Comparison of ENCODE assay signal across 20 cellular contexts in genomic region chr2:240974771-240975572, GRCh38. TPM values are rescaled to one million over a fixed set of nuclear protein-coding genes. Genes with fewer than 3 reads are reported as not detected.
DNase-seq lines count a peak whose midpoint lies in the region; ATAC-seq and TF ChIP-seq lines count a peak whose summit lies in the region.
"Had no signal": no experiment of that assay in that cellular context is flagged by ENCODE, and none has a peak within 500 bp of the region (broad histone marks: within the 10 kb centered on the region; RNA-seq: fewer than 3 reads in every experiment).

No MANE protein-coding gene starts in this region.

- H3K79me1 ChIP-seq in H9 (ENCODE audit: insufficient read depth, low read depth, low read length, poor library complexity, severe bottlenecking), result no peaks in the 10 kb centered on the region

- H3K79me2 ChIP-seq in GM23248 (ENCODE audit: insufficient read depth) (no peaks in the 10 kb centered on the region), PC-9 (ENCODE audit: low read depth) (no peaks in the 10 kb centered on the region), H9 (ENCODE audit: insufficient read depth, low read length) (no peaks in the 10 kb centered on the region)

- no peak overlapping the region for H2AFZ ChIP-seq in GM23248
- no peak overlapping the region for H2AFZ ChIP-seq in PC-9
- no peak overlapping the region for H2AFZ ChIP-seq in H9 (ENCODE audit: low read length)

- peak overlapping the region; percentile 17 for H3K4me3 Mint-ChIP-seq in activated naive CD4-positive, alpha-beta T cell treated with anti-CD3 and anti-CD28 coated beads, Interleukin-2, amount 10 ng/mL, durations not matched to agents 7 days and 5 days
- H3K4me3 Mint-ChIP-seq in activated T-helper 1 cell treated with anti-CD3 and anti-CD28 coated beads, Interleukin-12 subunit alpha, Interleukin-12 subunit beta, Interleukin-2, Interleukin-4 antibody, amounts not matched to agents 30 ng/mL and 10 ng/mL and 1 ng/mL, durations not matched to agents 14 hours and 24 hours and 36 hours, result peak overlapping the region; percentile 23
- H3K4me3 Mint-ChIP-seq in naive thymus-derived CD4-positive, alpha-beta T cell, result peak overlapping the region in 7 of 10 donors; percentile 4 to 76 (median 42)
- no peak overlapping the region for H3K4me3 Mint-ChIP-seq in H9

- H3K23ac ChIP-seq in H9 (ENCODE audit: insufficient read length, low read depth, low read length), result no peak overlapping the region

- ATAC-seq in naive thymus-derived CD4-positive, alpha-beta T cell, result peak; percentile 74
- ATAC-seq: gastrocnemius medialis, sciatic nerve had no signal

- H3K4me1 ChIP-seq in GM23248 (ENCODE audit: insufficient read depth) (peaks cover 17% of the 10 kb centered on the region), PC-9 (replicated peaks; ENCODE audit: insufficient read depth) (no peaks in the 10 kb centered on the region), H9 (ENCODE audit: insufficient read depth, low read length) (no peaks in the 10 kb centered on the region)
- H3K4me1 ChIP-seq in naive thymus-derived CD4-positive, alpha-beta T cell (ENCODE audit: control insufficient read depth in 2 of 2, insufficient read depth in 2 of 2, low read length in 2 of 2), result no peaks in the 10 kb centered on the region
- H3K4me1 ChIP-seq: gastrocnemius medialis had no signal

- no peak overlapping the region for H2BK15ac ChIP-seq in H9 (ENCODE audit: low read depth, low read length)

- no peak overlapping the region for H3K56ac ChIP-seq in H9 (ENCODE audit: insufficient read length, low read depth, low read length)

- peak overlapping the region; percentile 89 for H3K27ac Mint-ChIP-seq in activated naive CD4-positive, alpha-beta T cell treated with anti-CD3 and anti-CD28 coated beads, Interleukin-2, amount 10 ng/mL, durations not matched to agents 7 days and 5 days
- H3K27ac Mint-ChIP-seq in activated T-helper 1 cell treated with anti-CD3 and anti-CD28 coated beads, Interleukin-12 subunit alpha, Interleukin-12 subunit beta, Interleukin-2, Interleukin-4 antibody, amounts not matched to agents 30 ng/mL and 10 ng/mL and 1 ng/mL, durations not matched to agents 14 hours and 24 hours and 36 hours, result peak overlapping the region; percentile 72
- peak overlapping the region in 7 of 9 donors; percentile 0 to 88 (median 63) for H3K27ac Mint-ChIP-seq in naive thymus-derived CD4-positive, alpha-beta T cell
- no peak overlapping the region; a peak in 1 of 7 replicates for H3K27ac Mint-ChIP-seq in H9

- peaks cover 21% of the 10 kb centered on the region for H3K4me1 Mint-ChIP-seq in activated naive CD4-positive, alpha-beta T cell treated with anti-CD3 and anti-CD28 coated beads, Interleukin-2, amount 10 ng/mL, durations not matched to agents 7 days and 5 days
- H3K4me1 Mint-ChIP-seq in activated T-helper 1 cell treated with anti-CD3 and anti-CD28 coated beads, Interleukin-12 subunit alpha, Interleukin-12 subunit beta, Interleukin-2, Interleukin-4 antibody, amounts not matched to agents 30 ng/mL and 10 ng/mL and 1 ng/mL, durations not matched to agents 14 hours and 24 hours and 36 hours (ENCODE audit: low read depth), result peaks cover 29% of the 10 kb centered on the region
- H3K4me1 Mint-ChIP-seq in naive thymus-derived CD4-positive, alpha-beta T cell, result peaks cover 6 to 25% (median 8%) of the 10 kb centered on the region in 7 donors
- H3K4me1 Mint-ChIP-seq in H9, result no peaks in the 10 kb centered on the region

- H3K18ac ChIP-seq in H9 (ENCODE audit: insufficient read length, low read depth, low read length), result no peak overlapping the region

- intact Hi-C loops in activated T-helper 1 cell treated with anti-CD3 and anti-CD28 coated beads, Interleukin-12 subunit alpha, Interleukin-12 subunit beta, Interleukin-2, Interleukin-4 antibody, amounts not matched to agents 30 ng/mL and 10 ng/mL and 1 ng/mL, durations not matched to agents 14 hours and 24 hours and 36 hours (cut with micrococcal nuclease), result no loop called here
- intact Hi-C loops in naive thymus-derived CD4-positive, alpha-beta T cell (cut with micrococcal nuclease), result no loop called here
- intact Hi-C loops in PC-9 (cut with micrococcal nuclease; ENCODE audit: unreplicated experiment), result no loop called here

- H3K27ac ChIP-seq in GM23248 (no peak overlapping the region), PC-9 (no peak overlapping the region), H9 (ENCODE audit: insufficient read length, low read depth, low read length) (no peak overlapping the region)
- no peak overlapping the region for H3K27ac ChIP-seq in naive thymus-derived CD4-positive, alpha-beta T cell (ENCODE audit: low read depth, low read length)
- H3K27ac ChIP-seq: coronary artery, gastrocnemius medialis, HL-60 had no signal

- H3T11ph ChIP-seq in H9 (ENCODE audit: low read length), result no peak overlapping the region

- no TSS peak for BruUV-seq in PC-9 (replicated peaks; lab: Mats Ljungman, UMichigan)

- no peaks in the 10 kb centered on the region for H3F3A ChIP-seq in GM23248 (ENCODE audit: insufficient read depth)
- H3F3A ChIP-seq in PC-9 (ENCODE audit: insufficient read depth, low read depth), result no peaks in the 10 kb centered on the region

- POLR2A ChIA-PET in naive thymus-derived CD4-positive, alpha-beta T cell (lab: Charles Lee), result no interaction called here
- POLR2A ChIA-PET in PC-9 (lab: Charles Lee; ENCODE audit: unreplicated experiment), result no interaction called here

- no peak overlapping the region for H2BK12ac ChIP-seq in H9 (ENCODE audit: insufficient read length, low read depth, low read length)

- no peaks in the 10 kb centered on the region for H3K9me3 Mint-ChIP-seq in activated naive CD4-positive, alpha-beta T cell treated with anti-CD3 and anti-CD28 coated beads, Interleukin-2, amount 10 ng/mL, durations not matched to agents 7 days and 5 days
- H3K9me3 Mint-ChIP-seq in activated T-helper 1 cell treated with anti-CD3 and anti-CD28 coated beads, Interleukin-12 subunit alpha, Interleukin-12 subunit beta, Interleukin-2, Interleukin-4 antibody, amounts not matched to agents 30 ng/mL and 10 ng/mL and 1 ng/mL, durations not matched to agents 14 hours and 24 hours and 36 hours, result no peaks in the 10 kb centered on the region
- peaks cover 0 to 7% (median 0%) of the 10 kb centered on the region in 11 donors for H3K9me3 Mint-ChIP-seq in naive thymus-derived CD4-positive, alpha-beta T cell
- H3K9me3 Mint-ChIP-seq in H9, result no peaks in the 10 kb centered on the region

- H3K4me2 ChIP-seq in GM23248 (ENCODE audit: unreplicated experiment) (no peak overlapping the region), PC-9 (no peak overlapping the region), H9 (ENCODE audit: insufficient read depth, insufficient read length, low read length) (no peak overlapping the region)

- H3K9me2 ChIP-seq in GM23248 (ENCODE audit: insufficient read depth) (no peaks in the 10 kb centered on the region), PC-9 (ENCODE audit: insufficient read depth) (no peaks in the 10 kb centered on the region)

- H4K5ac ChIP-seq in H9 (ENCODE audit: insufficient read length, low read depth, low read length), result no peak overlapping the region

- H4K8ac ChIP-seq in H9 (replicated peaks; ENCODE audit: insufficient read length, low read depth, low read length), result no peak overlapping the region

- H3K9me3 ChIP-seq in GM23248 (ENCODE audit: low read depth) (no peaks in the 10 kb centered on the region), PC-9 (ENCODE audit: insufficient read depth, low read depth) (no peaks in the 10 kb centered on the region), H9 (ENCODE audit: control insufficient read depth, low read depth, low read length) (no peaks in the 10 kb centered on the region)
- no peaks in the 10 kb centered on the region for H3K9me3 ChIP-seq in naive thymus-derived CD4-positive, alpha-beta T cell (ENCODE audit: control insufficient read depth in 2 of 3, low read length in 3 of 3)
- H3K9me3 ChIP-seq: gastrocnemius medialis had no signal

- no peak overlapping the region for H2AK5ac ChIP-seq in H9 (ENCODE audit: insufficient read length, low read length)

- H4K91ac ChIP-seq in H9 (ENCODE audit: insufficient read length, low read depth, low read length), result no peak overlapping the region

- H3K36me3 Mint-ChIP-seq in activated naive CD4-positive, alpha-beta T cell treated with anti-CD3 and anti-CD28 coated beads, Interleukin-2, amount 10 ng/mL, durations not matched to agents 7 days and 5 days, result no peaks in the 10 kb centered on the region
- H3K36me3 Mint-ChIP-seq in activated T-helper 1 cell treated with anti-CD3 and anti-CD28 coated beads, Interleukin-12 subunit alpha, Interleukin-12 subunit beta, Interleukin-2, Interleukin-4 antibody, amounts not matched to agents 30 ng/mL and 10 ng/mL and 1 ng/mL, durations not matched to agents 14 hours and 24 hours and 36 hours (ENCODE audit: low read depth), result no peaks in the 10 kb centered on the region
- peaks cover 0 to 5% (median 0%) of the 10 kb centered on the region in 5 donors for H3K36me3 Mint-ChIP-seq in naive thymus-derived CD4-positive, alpha-beta T cell
- no peaks in the 10 kb centered on the region; a peak in 1 of 7 replicates for H3K36me3 Mint-ChIP-seq in H9 (ENCODE audit: insufficient read depth in 1 of 3, low read depth in 3 of 3)

- 67 to 68% methylated on average over 10 of the region's 10 CpGs for WGBS in GM23248 (ENCODE audit: low coverage in 1 of 2, low lambda C conversion rate in 2 of 2, missing lambda C conversion rate in 2 of 2), 2 experiments
- WGBS in H9 (ENCODE audit: extremely low coverage, insufficient read length, low lambda C conversion rate), result no CpG with 5 or more reads among the region's 10 CpGs

- H3K4ac ChIP-seq in H9 (ENCODE audit: low read depth, low read length), result no peak overlapping the region

- no peak overlapping the region for H2BK5ac ChIP-seq in H9 (ENCODE audit: insufficient read length, low read length)

- H2BK120ac ChIP-seq in H9 (ENCODE audit: low read depth, low read length, poor library complexity, severe bottlenecking), result no peak overlapping the region

- no peak overlapping the region for H2BK20ac ChIP-seq in H9 (ENCODE audit: low read depth, low read length, poor library complexity, severe bottlenecking)

- H3K27me3 ChIP-seq in GM23248 (replicated peaks; ENCODE audit: insufficient read depth) (peaks cover 4% of the 10 kb centered on the region; the same call in 1 of the 2 replicates), PC-9 (ENCODE audit: insufficient read depth, low read depth) (peaks cover 49% of the 10 kb centered on the region), H9 (ENCODE audit: insufficient read depth, low read length) (no peaks in the 10 kb centered on the region)
- H3K27me3 ChIP-seq in naive thymus-derived CD4-positive, alpha-beta T cell (ENCODE audit: control insufficient read depth in 2 of 2, insufficient read depth in 2 of 2, low read length in 2 of 2), result peaks cover 0 to 3% of the 10 kb centered on the region in 2 donors

- DNase-seq in activated naive CD4-positive, alpha-beta T cell treated with anti-CD3 and anti-CD28 coated beads, Interleukin-2, amount 10 ng/mL, durations not matched to agents 7 days and 5 days, result peak; percentile 57
- no peak for DNase-seq in activated naive CD4-positive, alpha-beta T cell treated with anti-CD3 and anti-CD28 coated beads, Interleukin-2, amount 50 U/mL, for 16 hours
- DNase-seq in GM23248 (peak; percentile 62), cerebellar nuclear complex (lab: John Stamatoyannopoulos, UW) (no peak), PC-9 (no peak), H9 (no peak)
- DNase-seq in activated T-helper 1 cell treated with anti-CD3 and anti-CD28 coated beads, Interleukin-12 subunit alpha, Interleukin-12 subunit beta, Interleukin-2, Interleukin-4 antibody, amounts not matched to agents 30 ng/mL and 10 ng/mL and 1 ng/mL, durations not matched to agents 14 hours and 24 hours and 36 hours (ENCODE audit: low spot score), result peak; percentile 45
- peak in 3 of 9 donors; percentile 32 to 58 (median 46) for DNase-seq in naive thymus-derived CD4-positive, alpha-beta T cell
- DNase-seq: activated gamma-delta T cell treated with Interleukin-2 at 50 U/mL for 16 hours; gastrocnemius medialis; GOT3; KG1; NCI-H1092 treated with DMSO at 0.1 percent for 48 hours; NCI-H2081 treated with DMSO at 0.1 percent for 48 hours; NCI-H748 treated with DMSO at 0.1 percent for 48 hours; occipital lobe; stimulated activated CD4-positive, alpha-beta T cell treated with anti-CD3 and anti-CD28 coated beads, Interleukin-2, amount 100 ng/mL, for 48 hours had no signal

- TF ChIP-seq CTCF in PC-9 (conservative IDR thresholded peaks at IDR 0.05) (no peak), H9 (conservative IDR thresholded peaks at IDR 0.05) (no peak)

- no peaks in the 10 kb centered on the region for H3K36me3 ChIP-seq in GM23248 (ENCODE audit: low read depth)
- H3K36me3 ChIP-seq in naive thymus-derived CD4-positive, alpha-beta T cell (ENCODE audit: control insufficient read depth in 2 of 3, insufficient read depth in 3 of 3, low read length in 3 of 3), result no peaks in the 10 kb centered on the region
- no peaks in the 10 kb centered on the region for H3K36me3 ChIP-seq in PC-9 (ENCODE audit: low read depth)
- H3K36me3 ChIP-seq: gastrocnemius medialis had no signal

- CTCF ChIA-PET in activated naive CD4-positive, alpha-beta T cell treated with anti-CD3 and anti-CD28 coated beads, Interleukin-2, amount 10 ng/mL, durations not matched to agents 7 days and 5 days (lab: Charles Lee), result no interaction called here
- CTCF ChIA-PET in naive thymus-derived CD4-positive, alpha-beta T cell (lab: Charles Lee), result interaction anchor here (0.6 kb wide), 1 partner anchor 19 kb away, joined by 4 read pairs; no protein-coding TSS in a partner anchor
- CTCF ChIA-PET in PC-9 (lab: Charles Lee), result no interaction called here

- in situ Hi-C loops in GM23248 (cut with MboI), result no loop called here

- no peak overlapping the region for H3K14ac ChIP-seq in H9 (ENCODE audit: insufficient read depth, low read length)

- peaks cover 40% of the 10 kb centered on the region for H3K27me3 Mint-ChIP-seq in activated naive CD4-positive, alpha-beta T cell treated with anti-CD3 and anti-CD28 coated beads, Interleukin-2, amount 10 ng/mL, durations not matched to agents 7 days and 5 days
- H3K27me3 Mint-ChIP-seq in activated T-helper 1 cell treated with anti-CD3 and anti-CD28 coated beads, Interleukin-12 subunit alpha, Interleukin-12 subunit beta, Interleukin-2, Interleukin-4 antibody, amounts not matched to agents 30 ng/mL and 10 ng/mL and 1 ng/mL, durations not matched to agents 14 hours and 24 hours and 36 hours (ENCODE audit: insufficient read depth), result no peaks in the 10 kb centered on the region
- H3K27me3 Mint-ChIP-seq in naive thymus-derived CD4-positive, alpha-beta T cell, result peaks cover 0 to 18% (median 12%) of the 10 kb centered on the region in 5 donors
- peaks cover 24% of the 10 kb centered on the region for H3K27me3 Mint-ChIP-seq in H9 (ENCODE audit: low read depth)

- H3K9ac ChIP-seq in GM23248, result no peak overlapping the region
- no peak overlapping the region for H3K9ac ChIP-seq in H9 (ENCODE audit: extremely low read depth, insufficient read length, low read length)

- no peak overlapping the region for H3K4me3 ChIP-seq in GM23248
- H3K4me3 ChIP-seq in naive thymus-derived CD4-positive, alpha-beta T cell (ENCODE audit: low read length), result no peak overlapping the region
- H3K4me3 ChIP-seq in PC-9, result no peak overlapping the region
- H3K4me3 ChIP-seq: coronary artery, gastrocnemius medialis had no signal

- no peaks in the 10 kb centered on the region for H3K23me2 ChIP-seq in H9 (ENCODE audit: insufficient read length, low read depth, low read length, poor library complexity, severe bottlenecking)

- H4K20me1 ChIP-seq in GM23248 (ENCODE audit: insufficient read depth) (no peaks in the 10 kb centered on the region), PC-9 (ENCODE audit: insufficient read depth) (no peaks in the 10 kb centered on the region), H9 (ENCODE audit: control insufficient read depth, insufficient read depth, insufficient read length) (no peaks in the 10 kb centered on the region)

RNA-seq across cellular contexts. Expression of gene SNED1, which starts 23.4 kb away (rescaled TPM):
- total RNA-seq in GM23248 (2014; rRNA removed; shearing (Covaris generic)), result 29.4 and 36.2 TPM in 2 replicates
- polyA plus RNA-seq in GM23248 (2016; fragmentation: Nextera tagmentation; extraction: Ambion mirVana), result 6.1 and 7.7 TPM in 2 replicates
- total RNA-seq in activated T-helper 1 cell treated with anti-CD3 and anti-CD28 coated beads, Interleukin-12 subunit alpha, Interleukin-12 subunit beta, Interleukin-2, Interleukin-4 antibody, amounts not matched to agents 30 ng/mL and 10 ng/mL and 1 ng/mL, durations not matched to agents 14 hours and 24 hours and 36 hours, result 1.6 and 2.5 TPM in 2 replicates
- 100 to 1,000 TPM in 1 of 5 experiments, 10 to 100 TPM in 4; 20.3 to 120 (median 56.3) TPM for total RNA-seq in naive thymus-derived CD4-positive, alpha-beta T cell
- 1 to 10 TPM; 1.0 to 1.4 TPM for polyA plus RNA-seq in naive thymus-derived CD4-positive, alpha-beta T cell
- total RNA-seq in PC-9 (2021) (2.8 and 9.6 TPM in 2 replicates), H9 (2021) (1.8 and 2.5 TPM in 2 replicates)

Comparison
In these comparisons a context has a peak if more than half of its experiments do, and no peak if none do; other contexts are left out.
1. DNase-seq: peak in activated naive CD4-positive, alpha-beta T cell treated with anti-CD3 and anti-CD28 coated beads, Interleukin-2, amount 10 ng/mL, durations not matched to agents 7 days and 5 days (single experiment), GM23248 (single experiment) and activated T-helper 1 cell treated with anti-CD3 and anti-CD28 coated beads, Interleukin-12 subunit alpha, Interleukin-12 subunit beta, Interleukin-2, Interleukin-4 antibody, amounts not matched to agents 30 ng/mL and 10 ng/mL and 1 ng/mL, durations not matched to agents 14 hours and 24 hours and 36 hours (single experiment); none in activated naive CD4-positive, alpha-beta T cell treated with anti-CD3 and anti-CD28 coated beads, Interleukin-2, amount 50 U/mL, for 16 hours (single experiment), cerebellar nuclear complex (0 of 2), PC-9 (0 of 2) and H9 (single experiment).
2. H3K27ac Mint-ChIP-seq: peak in activated naive CD4-positive, alpha-beta T cell treated with anti-CD3 and anti-CD28 coated beads, Interleukin-2, amount 10 ng/mL, durations not matched to agents 7 days and 5 days (single experiment), activated T-helper 1 cell treated with anti-CD3 and anti-CD28 coated beads, Interleukin-12 subunit alpha, Interleukin-12 subunit beta, Interleukin-2, Interleukin-4 antibody, amounts not matched to agents 30 ng/mL and 10 ng/mL and 1 ng/mL, durations not matched to agents 14 hours and 24 hours and 36 hours (single experiment) and naive thymus-derived CD4-positive, alpha-beta T cell (7 of 9); none in H9 (0 of 3).
3. H3K4me3 Mint-ChIP-seq: peak in activated naive CD4-positive, alpha-beta T cell treated with anti-CD3 and anti-CD28 coated beads, Interleukin-2, amount 10 ng/mL, durations not matched to agents 7 days and 5 days (single experiment), activated T-helper 1 cell treated with anti-CD3 and anti-CD28 coated beads, Interleukin-12 subunit alpha, Interleukin-12 subunit beta, Interleukin-2, Interleukin-4 antibody, amounts not matched to agents 30 ng/mL and 10 ng/mL and 1 ng/mL, durations not matched to agents 14 hours and 24 hours and 36 hours (single experiment) and naive thymus-derived CD4-positive, alpha-beta T cell (7 of 10); none in H9 (0 of 2).